Comparison of ENCODE assay signal across 18 cellular contexts in the genomic region with DNA sequence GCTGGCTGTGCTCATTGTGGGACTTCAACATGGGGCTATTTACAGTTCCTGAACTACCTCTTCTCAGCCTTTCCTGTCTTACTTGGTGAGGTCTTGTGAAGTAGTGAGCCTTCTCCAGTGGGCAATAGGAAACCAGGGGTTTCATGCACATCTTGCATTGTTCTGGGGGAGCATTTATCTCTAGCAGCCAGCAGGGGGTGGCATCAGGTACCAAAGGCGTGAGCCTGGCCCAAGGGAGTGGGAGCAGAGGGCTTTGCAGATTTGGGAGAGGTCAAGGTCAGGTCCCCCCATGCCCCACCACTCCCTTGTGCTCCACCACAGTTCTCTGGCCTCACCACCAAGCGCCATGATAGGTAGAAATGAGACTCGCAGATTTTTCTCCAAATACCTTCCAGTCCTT.
DNase-seq lines count a peak whose midpoint lies in the region; ATAC-seq, FAIRE-seq and TF ChIP-seq lines count a peak whose summit lies in the region.
"Had no signal": no experiment of that assay in that cellular context is flagged by ENCODE, and none has a peak within 500 bp of the region (broad histone marks: within the 10 kb centered on the region; RNA-seq: fewer than 3 reads in every experiment).

No MANE protein-coding gene starts in this region.

- H3K9ac ChIP-seq in OCI-LY1 (ENCODE audit: low read length) (no peak overlapping the region), H1 (replicated peaks in 1 of 4; ENCODE audit: extremely low read depth in 1 of 4, low read depth in 3 of 4, low read length in 3 of 4) (no peak overlapping the region)

- H3K4me3 ChIP-seq in A673 (ENCODE audit: low read depth, low read length, poor library complexity, severe bottlenecking) (no peak overlapping the region), OCI-LY1 (ENCODE audit: low read depth, low read length, poor library complexity, severe bottlenecking) (no peak overlapping the region), H1 (ENCODE audit: extremely low read depth in 1 of 4, insufficient read depth in 2 of 4, low read depth in 3 of 4, low read length in 4 of 4) (no peak overlapping the region)

- POLR2A ChIA-PET in A673 (lab: Charles Lee; ENCODE audit: low non-redundant PET) (no interaction called here), H1 (lab: Charles Lee; ENCODE audit: partially characterized antibody) (no interaction called here)

- H2BK5ac ChIP-seq in H1 (ENCODE audit: low read depth, low read length) = no peak overlapping the region

- in situ Hi-C loops in G401 (cut with HindIII; ENCODE audit: low sequenced_read_pairs) = no loop called here

- H3K9me3 ChIP-seq in A673 (ENCODE audit: low read depth, low read length, poor library complexity, severe bottlenecking) (no peaks in the 10 kb centered on the region), OCI-LY1 (ENCODE audit: low read length) (no peaks in the 10 kb centered on the region), H1 (ENCODE audit: insufficient read depth in 2 of 2, low read depth in 1 of 2, low read length in 1 of 2) (peaks cover under 1% of the 10 kb centered on the region in 2 experiments; a peak in 2 of 4 replicates)

- no peaks in the 10 kb centered on the region for H3F3A ChIP-seq in OCI-LY1 (ENCODE audit: insufficient read depth, low read length)

- no peak overlapping the region for H3K4ac ChIP-seq in H1 (replicated peaks; ENCODE audit: insufficient read length, low read depth, low read length)

- CTCF ChIA-PET in A673 (lab: Charles Lee) (no interaction called here), H1 (lab: Charles Lee; ENCODE audit: partially characterized antibody) (interaction anchor here (2.1 kb wide), 1 partner anchor 310 kb away, joined by 6 read pairs; no protein-coding TSS in a partner anchor)

- H3K36me3 ChIP-seq in A673 (ENCODE audit: insufficient read depth, low read length, poor library complexity, severe bottlenecking) (no peaks in the 10 kb centered on the region), OCI-LY1 (ENCODE audit: insufficient read depth, low read length) (no peaks in the 10 kb centered on the region; the same call in 1 of the 2 replicates), H1 (ENCODE audit: control insufficient read depth in 2 of 4, insufficient read depth in 4 of 4, low read length in 3 of 4) (no peaks in the 10 kb centered on the region)

- no peak for ATAC-seq in HG03135 (IDR thresholded peaks at IDR 0.05; ENCODE audit: unreplicated experiment)

- no peak for DNase-seq in A673 (ENCODE audit: low spot score)
- DNase-seq in H1 (ENCODE audit: low read depth in 1 of 2, low spot score in 2 of 2) = no peak
- DNase-seq in activated naive CD4-positive, alpha-beta T cell treated with Interleukin-2 at 50 U/mL for 16 hours = no peak
- DNase-seq in activated T-cell treated with anti-CD3 and anti-CD28 coated beads for 4 hours = no peak
- no peak for DNase-seq in G401 (ENCODE audit: low spot score)
- DNase-seq: ACHN; CD4-positive, alpha-beta memory T cell; EL; NCI-H1092; NCI-H226; NCI-H526 treated with DMSO at 0.1 percent for 48 hours; SHP77; T-helper 2 cell had no signal

- no peaks in the 10 kb centered on the region for H3K4me1 ChIP-seq in A673 (ENCODE audit: insufficient read depth, low read length, poor library complexity, severe bottlenecking)
- H3K4me1 ChIP-seq in OCI-LY1 (ENCODE audit: insufficient read depth, low read length, severe bottlenecking) = no peaks in the 10 kb centered on the region
- 0 out of 7 replicates have a peak, but pooled peaks cover 0 to 3% (median 0%) of the 10 kb centered on the region in 4 experiments for H3K4me1 ChIP-seq in H1 (replicated peaks in 1 of 4; ENCODE audit: control insufficient read depth in 3 of 4, insufficient read depth in 4 of 4, low read length in 3 of 4)

- no peaks in the 10 kb centered on the region for H3K9me2 ChIP-seq in OCI-LY1 (ENCODE audit: low read depth, low read length)

- H3K27ac ChIP-seq in A673 (ENCODE audit: low read depth, low read length, poor library complexity, severe bottlenecking) (no peak overlapping the region), OCI-LY1 (ENCODE audit: low read depth, low read length, poor library complexity, severe bottlenecking) (no peak overlapping the region), H1 (ENCODE audit: low read depth, low read length) (no peak overlapping the region)

- no peak overlapping the region for H3K23ac ChIP-seq in H1 (ENCODE audit: insufficient read length)

- H4K91ac ChIP-seq in H1 (replicated peaks; ENCODE audit: insufficient read length, low read length) = no peak overlapping the region

- 0 out of 2 replicates have a peak, but pooled peaks have one; percentile 13 for TF ChIP-seq CTCF in A673 (conservative IDR thresholded peaks at IDR 0.05; ENCODE audit: low read depth, low read length)
- TF ChIP-seq CTCF in GM12873 (IDR thresholded peaks at IDR 0.05; ENCODE audit: insufficient read depth, low read depth, low read length, missing control alignments) = peak; percentile 45
- peak; percentile 58 for TF ChIP-seq CTCF in OCI-LY1 (IDR thresholded peaks at IDR 0.05; ENCODE audit: low read length)
- peak; percentile 23 to 44 (median 30); a peak in 3 of 4 replicates for TF ChIP-seq CTCF in H1 (IDR thresholded peaks at IDR 0.05; ENCODE audit: control extremely low read depth in 1 of 3, insufficient read depth in 1 of 3, low read depth in 1 of 3, low read length in 3 of 3)

- no peaks in the 10 kb centered on the region for H3K27me3 ChIP-seq in A673 (replicated peaks; ENCODE audit: insufficient read depth, low read depth, low read length, poor library complexity)
- 0 out of 2 replicates have a peak, but pooled peaks cover under 1% of the 10 kb centered on the region for H3K27me3 ChIP-seq in OCI-LY1 (ENCODE audit: insufficient read depth, low read length)
- no peaks in the 10 kb centered on the region for H3K27me3 ChIP-seq in H1 (replicated peaks in 1 of 4; ENCODE audit: control insufficient read depth in 3 of 4, extremely low read depth in 1 of 4, insufficient read depth in 3 of 4, low read length in 3 of 4)

- H2BK12ac ChIP-seq in H1 (ENCODE audit: low read depth, low read length) = no peak overlapping the region

- H3K4me2 ChIP-seq in OCI-LY1 (ENCODE audit: low read length) (no peak overlapping the region), H1 (ENCODE audit: insufficient read depth in 1 of 2, low read depth in 2 of 2, low read length in 2 of 2) (no peak overlapping the region)

- intact Hi-C loops in A673 (cut with micrococcal nuclease; ENCODE audit: unreplicated experiment) = no loop called here

- H4K20me1 ChIP-seq in OCI-LY1 (ENCODE audit: insufficient read depth, low read length) = no peaks in the 10 kb centered on the region
- H4K20me1 ChIP-seq in H1 (replicated peaks in 1 of 2; ENCODE audit: control insufficient read depth in 1 of 2, insufficient read depth in 2 of 2, low read length in 2 of 2) = no peaks in the 10 kb centered on the region

- no peak overlapping the region for H4K5ac ChIP-seq in H1 (ENCODE audit: insufficient read length, low read depth, low read length)

- no peaks in the 10 kb centered on the region for H3K23me2 ChIP-seq in H1 (ENCODE audit: low read depth, low read length)

- 81% methylated on average over 3 of the region's 3 CpGs; no CpG with 5 or more reads in 1 of the 2 experiments for WGBS in H1 (ENCODE audit: extremely low coverage in 1 of 2, insufficient coverage in 1 of 2, insufficient read length in 1 of 2, insufficient replicate concordance in 2 of 2, low coverage in 1 of 2, low lambda C conversion rate in 2 of 2, missing lambda C conversion rate in 1 of 2), 2 experiments

- no peak overlapping the region for H3K14ac ChIP-seq in H1 (ENCODE audit: insufficient read length)

- H3K56ac ChIP-seq in H1 (replicated peaks; ENCODE audit: insufficient read length, low read depth, low read length) = no peak overlapping the region

- BruUV-seq in A673 (replicated peaks; lab: Mats Ljungman, UMichigan) = no TSS peak

- H2AK5ac ChIP-seq in H1 (ENCODE audit: low read depth, low read length) = no peak overlapping the region

- no peak overlapping the region for H3K18ac ChIP-seq in H1 (ENCODE audit: extremely low read depth, low read length)

- H2AFZ ChIP-seq in OCI-LY1 (ENCODE audit: low read length) = no peak overlapping the region
- H2AFZ ChIP-seq in H1 (ENCODE audit: low read length) = no peak overlapping the region

- no peak for TF ChIP-seq EP300 in H1 (IDR thresholded peaks at IDR 0.05; ENCODE audit: borderline replicate concordance in 1 of 2, low read depth in 2 of 2, low read length in 2 of 2)

- H2BK20ac ChIP-seq in H1 (ENCODE audit: low read length) = no peak overlapping the region

- no peak overlapping the region for H2BK15ac ChIP-seq in H1 (ENCODE audit: low read length)

- no peak overlapping the region for H4K8ac ChIP-seq in H1 (ENCODE audit: extremely low read depth, insufficient read depth, low read length)

- no peak for TF ChIP-seq POLR2A in H1 (IDR thresholded peaks at IDR 0.05; ENCODE audit: control extremely low read depth in 1 of 2, low read depth in 2 of 2, low read length in 2 of 2)

- H3K79me1 ChIP-seq in H1 (ENCODE audit: low read depth, low read length) = no peaks in the 10 kb centered on the region

- H2BK120ac ChIP-seq in H1 (replicated peaks; ENCODE audit: low read depth, low read length) = no peak overlapping the region

- FAIRE-seq in H1 (lab: Jason Lieb, UNC) = no peak
- FAIRE-seq: H54, RCC 7860 had no signal

- H3K79me2 ChIP-seq in OCI-LY1 (ENCODE audit: insufficient read depth, low read length) (no peaks in the 10 kb centered on the region), H1 (ENCODE audit: control insufficient read depth in 1 of 2, insufficient read depth in 2 of 2, low read length in 2 of 2) (no peaks in the 10 kb centered on the region)

- TF ChIP-seq RAD21 in H1 (IDR thresholded peaks at IDR 0.05 in 1 of 2, conservative IDR thresholded peaks at IDR 0.05 in 1 of 2; ENCODE audit: low read depth in 2 of 2, low read length in 2 of 2) = peak; percentile 13 to 43; a peak in 3 of 4 replicates

TF ChIP-seq in H1, 55 proteins besides CTCF, POLR2A, EP300 and RAD21:
- TF ChIP-seq TCF12 (IDR thresholded peaks at IDR 0.05; ENCODE audit: low read depth, low read length) (no peak), GABPA (IDR thresholded peaks at IDR 0.05; ENCODE audit: borderline replicate concordance, insufficient read depth, low read length) (no peak), POU5F1 (IDR thresholded peaks at IDR 0.05; ENCODE audit: low read depth, low read length) (no peak), BCL11A (IDR thresholded peaks at IDR 0.05; ENCODE audit: low read depth in 2 of 2, low read length in 2 of 2) (no peak), KDM5A (IDR thresholded peaks at IDR 0.05; ENCODE audit: low read length) (no peak), KDM1A (IDR thresholded peaks at IDR 0.05; ENCODE audit: borderline replicate concordance, low read length) (no peak), EZH2 (IDR thresholded peaks at IDR 0.05; ENCODE audit: low read depth, low read length, severe bottlenecking) (no peak)
- TF ChIP-seq, protein P1, sequence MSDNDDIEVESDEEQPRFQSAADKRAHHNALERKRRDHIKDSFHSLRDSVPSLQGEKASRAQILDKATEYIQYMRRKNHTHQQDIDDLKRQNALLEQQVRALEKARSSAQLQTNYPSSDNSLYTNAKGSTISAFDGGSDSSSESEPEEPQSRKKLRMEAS (IDR thresholded peaks at IDR 0.05) = no peak
